ENCODE assay signal across 19 cellular contexts in genomic region chr7:27361522-27361921, GRCh38.
DNase-seq lines count a peak whose midpoint lies in the region; ATAC-seq, FAIRE-seq and TF ChIP-seq lines count a peak whose summit lies in the region.
"Had no signal": no experiment of that assay in that cellular context is flagged by ENCODE, and none has a peak within 500 bp of the region (broad histone marks: within the 10 kb centered on the region; RNA-seq: fewer than 3 reads in every experiment).

No MANE protein-coding gene starts in this region.

- H3K4me3 ChIP-seq in K562, result peak overlapping the region; percentile 26
- no peak overlapping the region for H3K4me3 ChIP-seq in mucosa of stomach (ENCODE audit: low read length)
- H3K4me3 ChIP-seq in Karpas-422 (ENCODE audit: low read length), result no peak overlapping the region
- H3K4me3 ChIP-seq: PC-9, SJCRH30 had no signal

- TF ChIP-seq EP300 in K562 (IDR thresholded peaks at IDR 0.05; ENCODE audit: low read length), result no peak

- H2AFZ ChIP-seq in K562 (ENCODE audit: low read depth, low read length), result peak overlapping the region; percentile 68
- H2AFZ ChIP-seq in Karpas-422 (ENCODE audit: low read length), result no peak overlapping the region
- H2AFZ ChIP-seq: PC-9 had no signal

- peak overlapping the region; percentile 32 for H3K4me2 ChIP-seq in K562 (ENCODE audit: insufficient read depth, low read length)
- H3K4me2 ChIP-seq in Karpas-422 (ENCODE audit: low read depth, low read length, poor library complexity, severe bottlenecking), result no peak overlapping the region
- H3K4me2 ChIP-seq: PC-9 had no signal

- H3K9me3 ChIP-seq in K562 (replicated peaks; ENCODE audit: control insufficient read depth, insufficient read depth, low read depth, low read length) (no peaks in the 10 kb centered on the region), mucosa of stomach (ENCODE audit: control insufficient read depth, low read length) (no peaks in the 10 kb centered on the region), Karpas-422 (ENCODE audit: low read length) (no peaks in the 10 kb centered on the region)
- H3K9me3 ChIP-seq: SJCRH30 had no signal

- H3K9me1 ChIP-seq in K562 (ENCODE audit: control insufficient read depth, insufficient read depth, low read length), result no peaks in the 10 kb centered on the region

- POLR2A ChIA-PET in K562 (lab: Yijun Ruan, JAX), result interaction anchor here (1.0 to 1.5 kb wide), 3 partner anchors 12 to 27 kb away, joined by 3 to 5 read pairs (median 3); no protein-coding TSS in a partner anchor

- WGBS in K562 (ENCODE audit: insufficient coverage, low coverage, missing lambda C conversion rate), result 9% methylated on average over 10 of the region's 10 CpGs

- H3K36me3 ChIP-seq in K562 (ENCODE audit: control insufficient read depth, insufficient read depth, low read length) (no peaks in the 10 kb centered on the region), mucosa of stomach (ENCODE audit: control insufficient read depth, insufficient read depth, low read length) (no peaks in the 10 kb centered on the region), Karpas-422 (ENCODE audit: insufficient read depth, low read length) (no peaks in the 10 kb centered on the region)
- H3K36me3 ChIP-seq: SJCRH30 had no signal

- H3K27me3 ChIP-seq in K562 (ENCODE audit: control insufficient read depth in 2 of 2, insufficient read depth in 2 of 2, low read length in 2 of 2) (peaks cover 0 to 4% of the 10 kb centered on the region in 2 experiments; a peak in 1 of 5 replicates), mucosa of stomach (ENCODE audit: control insufficient read depth, insufficient read depth, low read length) (no peaks in the 10 kb centered on the region), Karpas-422 (ENCODE audit: low read length) (no peaks in the 10 kb centered on the region)

- BruUV-seq in K562 (replicated peaks; lab: Mats Ljungman, UMichigan), result no TSS peak

- TF ChIP-seq POLR2A in K562 (conservative IDR thresholded peaks at IDR 0.05), result peak; percentile 60

- ATAC-seq in K562 (peak; percentile 85), GM19351 (IDR thresholded peaks at IDR 0.05; ENCODE audit: unreplicated experiment) (no peak), HG02885 (IDR thresholded peaks at IDR 0.05; ENCODE audit: poor library complexity, unreplicated experiment) (no peak), GM19395 (IDR thresholded peaks at IDR 0.05; ENCODE audit: unreplicated experiment) (no peak)
- ATAC-seq: HCT116 had no signal

- peak; percentile 90 for DNase-seq in LoVo (ENCODE audit: low spot score)
- peak; percentile 19 to 63 (median 38) for DNase-seq in K562 (ENCODE audit: extremely low read depth in 1 of 4, low spot score in 3 of 4)
- DNase-seq in Karpas-422, result no peak
- DNase-seq: EL, IMR-90, MV-4-11, NCI-H1417, NCI-H187 treated with DMSO at 0.1 percent for 48 hours, NCI-H2171, NCI-H510A, NCI-H774, PC-9, SJCRH30 had no signal

- CTCF ChIA-PET in K562 (lab: Yijun Ruan, JAX; ENCODE audit: low intra/inter-chr PET ratio), result no interaction called here

- in situ Hi-C loops in K562 (cut with MboI), result no loop called here

- no peaks in the 10 kb centered on the region for H4K20me1 ChIP-seq in K562 (replicated peaks; ENCODE audit: control insufficient read depth, insufficient read depth, low read length)
- no peaks in the 10 kb centered on the region for H4K20me1 ChIP-seq in Karpas-422 (ENCODE audit: insufficient read depth, low read depth, low read length)

- no peaks in the 10 kb centered on the region for H3K9me2 ChIP-seq in Karpas-422 (replicated peaks; ENCODE audit: insufficient read depth, low read length)

- FAIRE-seq in K562 (lab: Jason Lieb, UNC), result peak; percentile 76
- FAIRE-seq: GM19239 had no signal

- H3K9ac ChIP-seq in K562 (ENCODE audit: insufficient read depth in 1 of 2, low read depth in 2 of 2, low read length in 2 of 2) (peak overlapping the region; percentile 43 to 66; a peak in 3 of 4 replicates), mucosa of stomach (ENCODE audit: low read length) (peak overlapping the region; percentile 42), Karpas-422 (ENCODE audit: low read length) (no peak overlapping the region)

- no peak for TF ChIP-seq CTCF in K562 (IDR thresholded peaks at IDR 0.05 in 2 of 3, conservative IDR thresholded peaks at IDR 0.05 in 1 of 3; ENCODE audit: insufficient read depth in 2 of 3, low read depth in 1 of 3, low read length in 3 of 3)

- H3K27ac ChIP-seq in K562 (ENCODE audit: extremely low read depth, low read depth, low read length) (peak overlapping the region; percentile 49; the same call in 2 of the 3 replicates), Karpas-422 (ENCODE audit: low read length) (no peak overlapping the region)
- H3K27ac ChIP-seq: PC-9, SJCRH30 had no signal

- H3K79me2 ChIP-seq in K562 (ENCODE audit: control insufficient read depth, insufficient read depth, low read length) (no peaks in the 10 kb centered on the region), Karpas-422 (ENCODE audit: low read length) (no peaks in the 10 kb centered on the region)

- TF ChIP-seq RAD21 in K562 (CRISPR knock-in tag; conservative IDR thresholded peaks at IDR 0.05 in 1 of 2, IDR thresholded peaks at IDR 0.05 in 1 of 2), result no peak

- H3K4me1 ChIP-seq in K562 (replicated peaks in 1 of 2; ENCODE audit: control insufficient read depth in 2 of 2, insufficient read depth in 2 of 2, low read length in 2 of 2) (no peaks in the 10 kb centered on the region), mucosa of stomach (ENCODE audit: control insufficient read depth, insufficient read depth, low read length) (peaks cover 18% of the 10 kb centered on the region), Karpas-422 (ENCODE audit: low read length) (peaks cover 8% of the 10 kb centered on the region)
- H3K4me1 ChIP-seq: SJCRH30 had no signal

- intact Hi-C loops in K562 (cut with micrococcal nuclease), result no loop called here

TF ChIP-seq in K562, 482 proteins besides CTCF, POLR2A, EP300 and RAD21 (continues in another document):
- no peak for TF ChIP-seq RNF219 (CRISPR knock-in tag; IDR thresholded peaks at IDR 0.05)
- peak; percentile 64 for TF ChIP-seq FOXM1 (IDR thresholded peaks at IDR 0.05; ENCODE audit: low read depth)
- TF ChIP-seq FOXM1 (CRISPR knock-in tag; IDR thresholded peaks at IDR 0.05; ENCODE audit: low read depth), result no peak
- no peak for TF ChIP-seq SIRT6 (IDR thresholded peaks at IDR 0.05; ENCODE audit: low read depth, low read length)
- no peak for TF ChIP-seq TBL1XR1 (IDR thresholded peaks at IDR 0.05; ENCODE audit: low read length in 2 of 2)
- TF ChIP-seq TRIM28 (IDR thresholded peaks at IDR 0.05), result no peak
- no peak for TF ChIP-seq ZNF277 (CRISPR knock-in tag; IDR thresholded peaks at IDR 0.05; ENCODE audit: borderline replicate concordance)
- no peak for TF ChIP-seq ZNF707 (CRISPR knock-in tag; conservative IDR thresholded peaks at IDR 0.05)
- TF ChIP-seq HNRNPL (IDR thresholded peaks at IDR 0.05; ENCODE audit: low read depth, low read length), result no peak
- no peak for TF ChIP-seq CAMTA2 (CRISPR knock-in tag; conservative IDR thresholded peaks at IDR 0.05)
- TF ChIP-seq TBP (optimal IDR thresholded peaks at IDR 0.05; ENCODE audit: low read depth, low read length), result peak; percentile 45
- TF ChIP-seq ZBTB33 (CRISPR knock-in tag; IDR thresholded peaks at IDR 0.05), result no peak
- TF ChIP-seq TAF1 (IDR thresholded peaks at IDR 0.05; ENCODE audit: control insufficient read depth, extremely low read depth, insufficient read depth, low read length, severe bottlenecking), result peak; percentile 65
- TF ChIP-seq FOXA3 (CRISPR knock-in tag; conservative IDR thresholded peaks at IDR 0.05 in 1 of 2, IDR thresholded peaks at IDR 0.05 in 1 of 2), result no peak
- no peak for TF ChIP-seq ZNF75A (CRISPR knock-in tag; IDR thresholded peaks at IDR 0.05)
- no peak for TF ChIP-seq ZNF174 (CRISPR knock-in tag; IDR thresholded peaks at IDR 0.05)
- TF ChIP-seq THRAP3 (IDR thresholded peaks at IDR 0.05; ENCODE audit: borderline replicate concordance), result no peak
